ENCODE assay signal across 8 cellular contexts in genomic region chr4:83599183-83599582, GRCh38.
DNase-seq lines count a peak whose midpoint lies in the region; ATAC-seq and TF ChIP-seq lines count a peak whose summit lies in the region.

No MANE protein-coding gene starts in this region.

- intact Hi-C loops in dorsolateral prefrontal cortex (cut with DNase I): no loop called here

- no peaks in the 10 kb centered on the region for H3K36me3 Mint-ChIP-seq in mesothelial cell of epicardium

- H3K4me1 Mint-ChIP-seq in mesothelial cell of epicardium: no peaks in the 10 kb centered on the region

- no peak overlapping the region for H3K27ac ChIP-seq in dorsolateral prefrontal cortex

- no peak overlapping the region for H3K27ac Mint-ChIP-seq in mesothelial cell of epicardium

- TF ChIP-seq CTCF in mesothelial cell of epicardium (IDR thresholded peaks at IDR 0.05; ENCODE audit: unreplicated experiment) (no peak), dorsolateral prefrontal cortex (IDR thresholded peaks at IDR 0.05 in 54 of 56, conservative IDR thresholded peaks at IDR 0.05 in 2 of 56; ENCODE audit: low read depth in 1 of 56, partially characterized antibody in 56 of 56) (no peak)

- no peaks in the 10 kb centered on the region for H3K27me3 Mint-ChIP-seq in mesothelial cell of epicardium (ENCODE audit: low read depth)

- DNase-seq in CMK (ENCODE audit: low read depth) (peak; percentile 65), LHCN-M2 (ENCODE audit: low read depth) (peak; percentile 42), dermis blood vessel endothelial cell (peak; percentile 27), NCI-H2107 (lab: John Stamatoyannopoulos, UW) (no peak), NCI-H1417 treated with DMSO at 0.1 percent for 48 hours (lab: John Stamatoyannopoulos, UW) (no peak), mesothelial cell of epicardium (ENCODE audit: low spot score in 2 of 2, unreplicated experiment in 2 of 2) (no peak), dorsolateral prefrontal cortex (no peak)

- no peak overlapping the region for H3K4me3 Mint-ChIP-seq in mesothelial cell of epicardium

- H3K27me3 ChIP-seq in dorsolateral prefrontal cortex: no peaks in the 10 kb centered on the region

- no peak overlapping the region for H3K4me3 ChIP-seq in dorsolateral prefrontal cortex

- ATAC-seq in GM21423 (IDR thresholded peaks at IDR 0.05; ENCODE audit: unreplicated experiment): peak; percentile 80

- peaks cover 6% of the 10 kb centered on the region for H3K9me3 Mint-ChIP-seq in mesothelial cell of epicardium

Comparison
In these comparisons a context has a peak if more than half of its experiments do, and no peak if none do; other contexts are left out.
1. DNase-seq: peak in CMK (single experiment), LHCN-M2 (single experiment) and dermis blood vessel endothelial cell (single experiment); none in NCI-H2107 (single experiment), NCI-H1417 treated with DMSO at 0.1 percent for 48 hours (single experiment), mesothelial cell of epicardium (0 of 2) and dorsolateral prefrontal cortex (0 of 10).